ENCODE assay signal across 7 cellular contexts in the genomic region with DNA sequence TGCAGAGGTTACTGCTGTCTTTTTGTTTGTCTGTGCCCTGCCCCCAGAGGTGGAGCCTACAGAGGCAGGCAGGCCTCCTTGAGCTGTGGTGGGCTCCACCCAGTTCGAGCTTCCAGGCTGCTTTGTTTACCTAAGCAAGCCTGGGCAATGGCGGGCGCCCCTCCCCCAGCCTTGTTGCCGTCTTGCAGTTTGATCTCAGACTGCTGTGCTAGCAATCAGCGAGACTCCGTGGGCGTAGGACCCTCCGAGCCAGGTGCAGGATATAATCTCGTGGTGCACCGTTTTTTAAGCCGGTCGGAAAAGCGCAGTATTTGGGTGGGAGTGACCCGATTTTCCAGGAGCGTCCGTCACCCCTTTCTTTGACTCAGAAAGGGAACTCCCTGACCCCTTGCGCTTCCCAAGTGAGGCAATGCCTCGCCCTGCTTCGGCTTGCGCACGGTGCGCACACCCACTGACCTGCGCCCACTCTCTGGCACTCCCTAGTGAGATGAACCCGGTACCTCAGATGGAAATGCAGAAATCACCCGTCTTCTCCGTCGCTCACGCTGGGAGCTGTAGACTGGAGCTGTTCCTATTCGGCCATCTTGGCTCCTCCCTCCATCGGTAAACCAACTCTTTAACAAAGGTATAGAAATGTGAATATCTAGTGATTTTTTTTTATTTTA. TPM values are rescaled to one million over a fixed set of nuclear protein-coding genes. Genes with fewer than 3 reads are reported as not detected.
DNase-seq lines count a peak whose midpoint lies in the region; ATAC-seq, FAIRE-seq and TF ChIP-seq lines count a peak whose summit lies in the region.
"Not testable (repeated sequence)": the region's sequence is repeated elsewhere in the genome, so short reads cannot be mapped to it uniquely, and the experiment has no call there.

No MANE protein-coding gene starts in this region.

- peak overlapping the region; percentile 70 for H4K8ac ChIP-seq in trophoblast cell (ENCODE audit: low read depth, low read length)

- in situ Hi-C loops in HepG2 (cut with HindIII; ENCODE audit: extremely low pct_ligation_motif_present, low pct_unique_long_range_greater_than_20kb): not testable (repeated sequence)

- TF ChIP-seq POLR2A in HepG2 (IDR thresholded peaks at IDR 0.05; ENCODE audit: insufficient read depth in 1 of 2, low read depth in 2 of 2, low read length in 2 of 2): not testable (repeated sequence)

- FAIRE-seq in HepG2 (lab: Jason Lieb, UNC): not testable (repeated sequence)

- not testable (repeated sequence) for H3K4me3 ChIP-seq in HEK293 (ENCODE audit: low read depth, low read length); endodermal cell (ENCODE audit: low read length); HepG2 (replicated peaks in 1 of 3; ENCODE audit: insufficient read depth in 1 of 3, low read depth in 2 of 3, low read length in 3 of 3); trophoblast cell (ENCODE audit: low read depth, low read length)
- H3K4me3 ChIP-seq in NT2/D1 (ENCODE audit: insufficient read length, low read depth): peak overlapping the region; percentile 27

- intact Hi-C loops in HepG2 (cut with micrococcal nuclease; ENCODE audit: unreplicated experiment): not testable (repeated sequence)

- not testable (repeated sequence) for H4K12ac ChIP-seq in trophoblast cell (ENCODE audit: low read depth, low read length)

- not testable (repeated sequence) for TF ChIP-seq CTCF in HEK293 (tag by site-specific recombination; IDR thresholded peaks at IDR 0.05); endodermal cell (conservative IDR thresholded peaks at IDR 0.05); HepG2 (CRISPR knock-in tag; IDR thresholded peaks at IDR 0.05)

- H3K79me2 ChIP-seq in HepG2 (ENCODE audit: insufficient read depth, low read length); trophoblast cell (ENCODE audit: control insufficient read depth, insufficient read depth, low read length, poor library complexity): not testable (repeated sequence)

- H3K9me3 Mint-ChIP-seq in endodermal cell: peaks cover 11% of the 10 kb centered on the region

- POLR2A ChIA-PET in HEK293 (lab: Yijun Ruan, JAX); HepG2 (lab: Yijun Ruan, JAX): not testable (repeated sequence)

- H4K91ac ChIP-seq in trophoblast cell (ENCODE audit: low read depth, low read length): peak overlapping the region; percentile 77

- BruUV-seq in HepG2 (replicated peaks; lab: Mats Ljungman, UMichigan): not testable (repeated sequence)

- not testable (repeated sequence) for H3K36me3 Mint-ChIP-seq in endodermal cell (ENCODE audit: low read depth)

- not testable (repeated sequence) for ATAC-seq in HepG2

- H2BK12ac ChIP-seq in trophoblast cell (ENCODE audit: low read length): peak overlapping the region; percentile 40

- H3K4me1 ChIP-seq in HEK293 (ENCODE audit: control insufficient read depth, insufficient read depth, low read length); NT2/D1 (ENCODE audit: insufficient read depth, insufficient read length); endodermal cell (ENCODE audit: control insufficient read depth, insufficient read depth, low read length); HepG2 (ENCODE audit: insufficient read depth, low read length); trophoblast cell (ENCODE audit: control insufficient read depth in 1 of 2, insufficient read depth in 2 of 2, low read length in 2 of 2): not testable (repeated sequence)

- not testable (repeated sequence) for H3K79me1 ChIP-seq in trophoblast cell (ENCODE audit: low read length)

- not testable (repeated sequence) for H3K27me3 ChIP-seq in NT2/D1 (ENCODE audit: insufficient read depth, insufficient read length); endodermal cell (ENCODE audit: control insufficient read depth, insufficient read depth, low read length, poor library complexity, severe bottlenecking); HepG2 (ENCODE audit: control insufficient read depth in 1 of 2, insufficient read depth in 2 of 2, low read length in 2 of 2); trophoblast cell (ENCODE audit: insufficient read depth, low read length)

- not testable (repeated sequence) for H2BK5ac ChIP-seq in trophoblast cell (ENCODE audit: low read depth, low read length, poor library complexity)

- not testable (repeated sequence) for H4K20me1 ChIP-seq in HepG2 (ENCODE audit: insufficient read depth, low read length)

- peak overlapping the region; percentile 42 for H3K4me3 Mint-ChIP-seq in endodermal cell

- H3K4me2 ChIP-seq in HepG2 (ENCODE audit: low read depth, low read length); trophoblast cell (ENCODE audit: low read length): not testable (repeated sequence)

- not testable (repeated sequence) for H3K23ac ChIP-seq in trophoblast cell (ENCODE audit: low read length)

- not testable (repeated sequence) for H2AFZ ChIP-seq in HepG2 (ENCODE audit: low read length); trophoblast cell (ENCODE audit: insufficient read depth, low read length, poor library complexity)

- TF ChIP-seq EP300 in HepG2 (IDR thresholded peaks at IDR 0.05; ENCODE audit: low read depth in 2 of 2, low read length in 2 of 2); HepG2 (CRISPR knock-in tag; IDR thresholded peaks at IDR 0.05; ENCODE audit: borderline replicate concordance): not testable (repeated sequence)

- not testable (repeated sequence) for H3K14ac ChIP-seq in trophoblast cell (ENCODE audit: low read length)

- peak overlapping the region; percentile 50 for H3K9ac ChIP-seq in NT2/D1 (ENCODE audit: insufficient read length, low read depth)
- not testable (repeated sequence) for H3K9ac ChIP-seq in endodermal cell (ENCODE audit: extremely low read depth, low read length, poor library complexity, severe bottlenecking); HepG2 (ENCODE audit: insufficient read depth, low read depth, low read length); trophoblast cell (ENCODE audit: low read length)

- H3K36me3 ChIP-seq in HEK293 (ENCODE audit: control insufficient read depth in 2 of 2, insufficient read depth in 1 of 2, low read length in 2 of 2); NT2/D1 (ENCODE audit: insufficient read depth, insufficient read length, low read length); endodermal cell (ENCODE audit: control insufficient read depth, insufficient read depth, low read length); HepG2 (replicated peaks in 1 of 2; ENCODE audit: control insufficient read depth in 1 of 2, insufficient read depth in 2 of 2, low read length in 2 of 2); trophoblast cell (ENCODE audit: control insufficient read depth in 1 of 2, insufficient read depth in 2 of 2, low read length in 2 of 2): not testable (repeated sequence)

- H3K27ac Mint-ChIP-seq in endodermal cell: peak overlapping the region; percentile 70

- H2BK120ac ChIP-seq in trophoblast cell (ENCODE audit: insufficient read depth, low read length, poor library complexity): not testable (repeated sequence)

- 84 to 89% methylated on average over 9 to 27 of the region's 30 CpGs for WGBS in endodermal cell (ENCODE audit: insufficient coverage in 1 of 2, insufficient read length in 1 of 2), 2 experiments
- WGBS in HepG2 (ENCODE audit: low lambda C conversion rate): 54% methylated on average over 13 of the region's 30 CpGs
- no CpG with 5 or more reads among the region's 30 CpGs for WGBS in trophoblast cell (ENCODE audit: extremely low coverage, insufficient coverage, insufficient read length)

- H3K4ac ChIP-seq in trophoblast cell (ENCODE audit: low read depth, low read length): not testable (repeated sequence)

- not testable (repeated sequence) for TF ChIP-seq RAD21 in HepG2 (CRISPR knock-in tag; IDR thresholded peaks at IDR 0.05)

- CTCF ChIA-PET in HEK293 (lab: Yijun Ruan, JAX): interaction anchor here (0.7 to 1.9 kb wide), 2 partner anchors 11 to 1819 kb away, joined by 4 to 8 read pairs; no protein-coding TSS in a partner anchor
- CTCF ChIA-PET in HepG2 (lab: Yijun Ruan, JAX; ENCODE audit: low intra/inter-chr PET ratio, low total read pairs): not testable (repeated sequence)

- peak; percentile 17 for DNase-seq in DMS53 (lab: John Stamatoyannopoulos, UW)
- peak; percentile 7 for DNase-seq in NCI-H1105 treated with DMSO at 0.1 percent for 48 hours (lab: John Stamatoyannopoulos, UW)
- DNase-seq in NT2/D1 (ENCODE audit: low read depth, low spot score); endodermal cell; HepG2 (ENCODE audit: low spot score); trophoblast cell: not testable (repeated sequence)

- not testable (repeated sequence) for H3K9me3 ChIP-seq in HEK293 (ENCODE audit: control insufficient read depth, insufficient read depth, low read depth, low read length); endodermal cell (ENCODE audit: control insufficient read depth, low read length); HepG2 (ENCODE audit: low read length); trophoblast cell (ENCODE audit: insufficient read depth, low read depth, low read length)
- H3K9me3 ChIP-seq in NT2/D1 (ENCODE audit: insufficient read depth, low read length): peaks cover 11% of the 10 kb centered on the region; the same call in 1 of the 2 replicates

- H3K27me3 Mint-ChIP-seq in endodermal cell (ENCODE audit: insufficient read depth): not testable (repeated sequence)

- H2AK5ac ChIP-seq in trophoblast cell (ENCODE audit: low read length): not testable (repeated sequence)

- peak overlapping the region; percentile 35; the same call in 1 of the 2 replicates for H3K27ac ChIP-seq in HEK293 (ENCODE audit: extremely low read depth, low read depth, low read length)
- H3K27ac ChIP-seq in endodermal cell (ENCODE audit: low read depth, low read length); HepG2 (ENCODE audit: extremely low read length, insufficient read depth, low read length); trophoblast cell (ENCODE audit: low read depth, low read length): not testable (repeated sequence)

- H3K18ac ChIP-seq in trophoblast cell (ENCODE audit: low read length): not testable (repeated sequence)

- not testable (repeated sequence) for H3K4me1 Mint-ChIP-seq in endodermal cell

RNA-seq across cellular contexts. Expression of a gene that starts 35.7 kb away (rescaled TPM):
- total RNA-seq in endodermal cell (10 to 100 TPM; 47.0 to 47.1 TPM), HepG2 (2016; rRNA removed; fragmentation: Illumina TruSeq; extraction: Trizol) (47.5 and 67.0 TPM in 2 replicates)
- 88.0 TPM for polyA plus RNA-seq in endodermal cell (2013, experiment 1 of 2)
- polyA plus RNA-seq in endodermal cell (2013, experiment 2 of 2): 85.5 TPM
- total RNA-seq in HepG2 (2016; cell fraction: cytosol; rRNA removed; fragmentation: Illumina TruSeq; extraction: Trizol; ENCODE audit: low read depth): 98.1 and 99.7 TPM in 2 replicates
- 50.3 and 68.2 TPM in 2 replicates for total RNA-seq in HepG2 (2016; cell fraction: insoluble cytoplasmic fraction; rRNA removed; fragmentation: Illumina TruSeq; extraction: Trizol)
- 64.7 and 72.8 TPM in 2 replicates for total RNA-seq in HepG2 (2016; cell fraction: membrane; rRNA removed; fragmentation: Illumina TruSeq; extraction: Trizol)
- total RNA-seq in HepG2 (2016; cell fraction: nucleus; rRNA removed; fragmentation: Illumina TruSeq; extraction: Trizol): 41.7 and 53.7 TPM in 2 replicates
- 64.6 and 81.0 TPM in 2 replicates for polyA plus RNA-seq in HepG2 (2011; rRNA removed)
- 28.9 and 37.4 TPM in 2 replicates for polyA plus RNA-seq in HepG2 (2011; cell fraction: cytosol; rRNA removed)
- 5.1 and 10.8 TPM in 2 replicates for polyA plus RNA-seq in HepG2 (2011; cell fraction: nucleus; rRNA removed)
- 45.5 and 58.6 TPM in 2 replicates for polyA plus RNA-seq in HepG2 (2012)
- 101 and 116 TPM in 2 replicates for polyA plus RNA-seq in HepG2 (2016; cell fraction: cytosol; fragmentation: Illumina TruSeq; extraction: Trizol; ENCODE audit: low read depth)
- polyA plus RNA-seq in HepG2 (2016; cell fraction: insoluble cytoplasmic fraction; fragmentation: Illumina TruSeq; extraction: Trizol; ENCODE audit: low read depth): 40.0 and 57.2 TPM in 2 replicates
- polyA plus RNA-seq in HepG2 (2016; cell fraction: membrane; fragmentation: Illumina TruSeq; extraction: Trizol; ENCODE audit: low read depth): 48.1 and 56.1 TPM in 2 replicates
- polyA plus RNA-seq in HepG2 (2016; cell fraction: nucleus; fragmentation: Illumina TruSeq; extraction: Trizol; ENCODE audit: insufficient read depth, low read depth): 82.5 and 83.8 TPM in 2 replicates
- 9.2 and 9.5 TPM in 2 replicates for polyA minus RNA-seq in HepG2 (2011; rRNA and poly(A)+ RNA removed; ENCODE audit: low replicate concordance)
- 9.1 and 9.7 TPM in 2 replicates for polyA minus RNA-seq in HepG2 (2011; cell fraction: cytosol; rRNA and poly(A)+ RNA removed)
- polyA minus RNA-seq in HepG2 (2011; cell fraction: nucleus; rRNA and poly(A)+ RNA removed): 10.1 and 11.2 TPM in 2 replicates
- polyA plus RNA-seq in trophoblast cell (2013): 90.3 and 101 TPM in 2 replicates

RNA-seq across cellular contexts. Expression of a gene that starts 45.4 kb away (rescaled TPM):
- total RNA-seq in endodermal cell: 10 to 100 TPM; 32.9 to 41.6 TPM
- 30.4 TPM for polyA plus RNA-seq in endodermal cell (2013, experiment 1 of 2)
- polyA plus RNA-seq in endodermal cell (2013, experiment 2 of 2): 26.7 TPM
- 29.0 and 38.5 TPM in 2 replicates for total RNA-seq in HepG2 (2016; rRNA removed; fragmentation: Illumina TruSeq; extraction: Trizol)
- 5.4 and 7.5 TPM in 2 replicates for total RNA-seq in HepG2 (2016; cell fraction: cytosol; rRNA removed; fragmentation: Illumina TruSeq; extraction: Trizol; ENCODE audit: low read depth)
- 33.7 and 39.1 TPM in 2 replicates for total RNA-seq in HepG2 (2016; cell fraction: insoluble cytoplasmic fraction; rRNA removed; fragmentation: Illumina TruSeq; extraction: Trizol)
- total RNA-seq in HepG2 (2016; cell fraction: membrane; rRNA removed; fragmentation: Illumina TruSeq; extraction: Trizol): 10.1 and 11.8 TPM in 2 replicates
- 20.8 and 21.7 TPM in 2 replicates for total RNA-seq in HepG2 (2016; cell fraction: nucleus; rRNA removed; fragmentation: Illumina TruSeq; extraction: Trizol)
- polyA plus RNA-seq in HepG2 (2011; rRNA removed): 14.8 and 15.5 TPM in 2 replicates
- polyA plus RNA-seq in HepG2 (2011; cell fraction: cytosol; rRNA removed): 9.3 and 13.2 TPM in 2 replicates
- 19.0 and 21.7 TPM in 2 replicates for polyA plus RNA-seq in HepG2 (2011; cell fraction: nucleus; rRNA removed)
- 17.1 and 18.0 TPM in 2 replicates for polyA plus RNA-seq in HepG2 (2012)
- 4.0 and 4.2 TPM in 2 replicates for polyA plus RNA-seq in HepG2 (2016; cell fraction: cytosol; fragmentation: Illumina TruSeq; extraction: Trizol; ENCODE audit: low read depth)
- polyA plus RNA-seq in HepG2 (2016; cell fraction: insoluble cytoplasmic fraction; fragmentation: Illumina TruSeq; extraction: Trizol; ENCODE audit: low read depth): 29.5 and 35.4 TPM in 2 replicates
- 4.2 and 6.6 TPM in 2 replicates for polyA plus RNA-seq in HepG2 (2016; cell fraction: membrane; fragmentation: Illumina TruSeq; extraction: Trizol; ENCODE audit: low read depth)
- 37.5 and 42.4 TPM in 2 replicates for polyA plus RNA-seq in HepG2 (2016; cell fraction: nucleus; fragmentation: Illumina TruSeq; extraction: Trizol; ENCODE audit: insufficient read depth, low read depth)
- polyA minus RNA-seq in HepG2 (2011; rRNA and poly(A)+ RNA removed; ENCODE audit: low replicate concordance): 13.3 and 33.7 TPM in 2 replicates
- 14.8 and 18.1 TPM in 2 replicates for polyA minus RNA-seq in HepG2 (2011; cell fraction: cytosol; rRNA and poly(A)+ RNA removed)
- polyA minus RNA-seq in HepG2 (2011; cell fraction: nucleus; rRNA and poly(A)+ RNA removed): 29.7 and 44.1 TPM in 2 replicates
- polyA plus RNA-seq in trophoblast cell (2013): 13.0 and 15.2 TPM in 2 replicates
